ENCODE assay signal across 34 cellular contexts in genomic region chr12:38697290-38697689, GRCh38.
"Had no signal": no experiment of that assay in that cellular context is flagged by ENCODE, and none has a peak within 500 bp of the region (broad histone marks: within the 10 kb centered on the region; RNA-seq: fewer than 3 reads in every experiment).

No MANE protein-coding gene starts in this region.

- DNase-seq: activated effector memory CD4-positive, alpha-beta T cell treated with anti-CD3 and anti-CD28 coated beads, Interleukin-2, amount 50 U/mL, for 16 hours; activated effector memory CD4-positive, alpha-beta T cell treated with Interleukin-2 at 50 U/mL for 16 hours; activated gamma-delta T cell; activated gamma-delta T cell treated with Interleukin-2 at 50 U/mL for 16 hours; activated naive CD4-positive, alpha-beta T cell; activated naive CD4-positive, alpha-beta T cell treated with anti-CD3 and anti-CD28 coated beads for 36 hours; activated naive CD4-positive, alpha-beta T cell treated with anti-CD3 and anti-CD28 coated beads, Interleukin-2, amount 10 ng/mL, durations not matched to agents 7 days and 5 days; activated naive CD4-positive, alpha-beta T cell treated with anti-CD3 and anti-CD28 coated beads, Interleukin-2, amount 50 U/mL, for 16 hours; activated naive CD4-positive, alpha-beta T cell treated with Interleukin-2 at 50 U/mL for 16 hours; activated naive CD8-positive, alpha-beta T cell treated with anti-CD3 and anti-CD28 coated beads for 36 hours; activated naive CD8-positive, alpha-beta T cell treated with anti-CD3 and anti-CD28 coated beads, Interleukin-2, amount 10 ng/mL, durations not matched to agents 7 days and 5 days; activated naive CD8-positive, alpha-beta T cell treated with anti-CD3 and anti-CD28 coated beads, Interleukin-2, amount 50 U/mL, for 24 hours; activated T-cell treated with anti-CD3 and anti-CD28 coated beads, Interleukin-2, amount 50 U/mL, for 1 hour; activated T-cell treated with anti-CD3 and anti-CD28 coated beads, Interleukin-2, amount 50 U/mL, for 24 hours; activated T-cell treated with anti-CD3 and anti-CD28 coated beads, Interleukin-2, amount 50 U/mL, for 4 hours; activated T-cell treated with anti-CD3 and anti-CD28 coated beads, Interleukin-2, amount 50 U/mL, for 48 hours; activated T-cell treated with anti-CD3 and anti-CD28 coated beads, Interleukin-2, amount 50 U/mL, for 72 hours; adrenal gland; amniotic stem cell; amygdala; anterior cingulate cortex; aorta; body of pancreas; brain microvascular endothelial cell; caudate nucleus; central memory CD4-positive, alpha-beta T cell; cerebellar nuclear complex had no signal

- H3K9me3 ChIP-seq: adrenal gland, ascending aorta, body of pancreas, breast epithelium had no signal

- ATAC-seq: activated naive CD4-positive, alpha-beta T cell treated with anti-CD3 and anti-CD28 coated beads, Interleukin-2, amount 50 U/mL, for 72 hours; activated naive CD8-positive, alpha-beta T cell treated with anti-CD3 and anti-CD28 coated beads, Interleukin-2, amount 50 U/mL, for 24 hours; activated T-cell treated with anti-CD3 and anti-CD28 coated beads, Interleukin-2, amount 50 U/mL, for 4 hours; activated T-cell treated with anti-CD3 and anti-CD28 coated beads, Interleukin-2, amount 50 U/mL, for 72 hours; activated T-helper 17 cell treated with anti-CD3 and anti-CD28 coated beads, Interleukin-2, amount 50 U/mL, for 72 hours; body of pancreas had no signal

- FAIRE-seq: astrocyte, bronchial epithelial cell had no signal

- H3K4me1 ChIP-seq: adrenal gland, ascending aorta, body of pancreas, breast epithelium had no signal

- H3K27me3 ChIP-seq: adrenal gland, ascending aorta, body of pancreas, brain microvascular endothelial cell, breast epithelium, cardiac muscle cell had no signal

- H3K4me3 ChIP-seq: adrenal gland, ascending aorta, body of pancreas, breast epithelium, cardiac muscle cell had no signal

- H3K27ac ChIP-seq: adrenal gland, ascending aorta, body of pancreas, brain microvascular endothelial cell, breast epithelium, cardiac muscle cell had no signal

- H3K36me3 ChIP-seq: adrenal gland, ascending aorta, brain microvascular endothelial cell, breast epithelium, cardiac muscle cell had no signal
